Comparison of ENCODE assay signal across 8 cellular contexts in the genomic region with DNA sequence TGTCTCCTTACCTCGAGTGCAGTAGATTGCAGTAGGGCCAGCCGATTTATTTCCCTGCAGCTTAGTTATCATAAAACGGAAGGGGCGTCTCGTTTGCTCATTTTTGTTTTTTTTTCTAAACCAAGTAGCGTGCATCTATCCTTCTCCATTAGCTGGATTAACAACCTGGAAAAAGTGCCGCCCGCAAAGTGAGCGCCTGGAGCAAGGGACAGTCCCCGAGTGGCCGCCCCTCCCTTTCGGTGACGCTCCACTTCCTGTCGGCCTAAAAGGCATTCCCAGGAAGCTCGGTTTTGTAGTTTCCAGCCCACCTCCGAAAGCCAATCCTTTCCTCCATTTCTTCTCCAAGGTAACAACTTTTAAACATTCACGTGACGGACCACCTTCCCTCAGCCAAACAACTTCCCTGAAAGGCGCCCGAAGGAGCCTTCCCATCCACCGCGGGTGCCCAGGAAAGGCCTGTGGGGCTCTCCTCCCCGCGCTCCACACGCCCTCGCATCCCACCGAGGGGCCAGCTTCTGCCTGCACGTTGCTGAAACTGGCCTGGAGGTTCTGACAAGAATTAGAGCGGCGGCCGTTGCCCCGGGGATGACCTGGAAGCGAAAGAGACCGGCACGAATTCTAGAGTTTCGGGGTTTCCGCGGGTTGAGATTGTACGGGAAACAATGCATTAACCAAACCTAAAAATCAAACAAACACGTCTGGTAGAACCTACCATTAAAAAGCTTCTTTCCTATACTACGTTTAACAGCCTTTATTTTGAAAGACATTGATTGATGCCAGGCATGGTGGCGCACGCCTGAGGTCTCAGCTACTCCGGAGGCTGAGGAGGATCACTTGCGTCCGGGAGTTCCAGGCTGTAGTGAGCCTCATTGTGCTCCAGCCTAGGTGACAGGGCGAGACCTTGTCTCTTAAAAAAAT. TPM values are rescaled to one million over a fixed set of nuclear protein-coding genes. Genes with fewer than 3 reads are reported as not detected.
DNase-seq lines count a peak whose midpoint lies in the region; ATAC-seq and TF ChIP-seq lines count a peak whose summit lies in the region.

A gene with protein sequence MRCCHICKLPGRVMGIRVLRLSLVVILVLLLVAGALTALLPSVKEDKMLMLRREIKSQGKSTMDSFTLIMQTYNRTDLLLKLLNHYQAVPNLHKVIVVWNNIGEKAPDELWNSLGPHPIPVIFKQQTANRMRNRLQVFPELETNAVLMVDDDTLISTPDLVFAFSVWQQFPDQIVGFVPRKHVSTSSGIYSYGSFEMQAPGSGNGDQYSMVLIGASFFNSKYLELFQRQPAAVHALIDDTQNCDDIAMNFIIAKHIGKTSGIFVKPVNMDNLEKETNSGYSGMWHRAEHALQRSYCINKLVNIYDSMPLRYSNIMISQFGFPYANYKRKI (minus strand): TSS at position 221 of the 918 bp plus-strand sequence. CDS start 6,085 bp downstream, outside the sequence.

- H3K4me3 Mint-ChIP-seq in activated B cell treated with CpG ODN at 0.5 μM for 24 hours, result peak within 1 kb of the TSS; percentile 98

- CTCF ChIA-PET in AG04449 (lab: Yijun Ruan, JAX), result interaction anchor here (0.9 to 2.1 kb wide), 9 partner anchors 8 to 436 kb away, joined by 3 to 8 read pairs (median 4); no protein-coding TSS in a partner anchor
- CTCF ChIA-PET in activated B cell treated with CpG ODN at 0.5 μM for 24 hours (lab: Charles Lee), result interaction anchor here (0.6 to 2.6 kb wide), 4 partner anchors 14 to 463 kb away, joined by 3 to 10 read pairs (median 4); no protein-coding TSS in a partner anchor

- H3K9me3 ChIP-seq in spleen, result peaks cover 0 to 12% (median 10%) of the 10 kb centered on the region in 8 donors

- H3K36me3 ChIP-seq in spleen, result peaks cover 0 to 23% (median 10%) of the 10 kb centered on the region in 6 donors

- H3K4me1 Mint-ChIP-seq in activated B cell treated with CpG ODN at 0.5 μM for 24 hours, result peaks cover 29% of the 10 kb centered on the region

- TF ChIP-seq POLR2A in spleen (IDR thresholded peaks at IDR 0.05), result no peak

- WGBS in spleen, 5 donors, result 0 to 1% (median 0%) methylated on average over 44 to 47 of the region's 47 CpGs

- H3K27me3 ChIP-seq in spleen (replicated peaks in 1 of 7), result no peaks in the 10 kb centered on the region

- H3K27me3 Mint-ChIP-seq in activated B cell treated with CpG ODN at 0.5 μM for 24 hours, result no peaks in the 10 kb centered on the region

- DNase-seq in AG04449 (ENCODE audit: low read depth, low spot score) (no peak), NCI-H2196 (lab: John Stamatoyannopoulos, UW; ENCODE audit: unreplicated experiment) (peak; percentile 79), activated B cell treated with CpG ODN at 0.5 μM for 24 hours (peak; percentile 46), inferior parietal cortex (ENCODE audit: extremely low spot score) (peak; percentile 85), spleen (peak; percentile 93)
- peak; percentile 50 for DNase-seq in central memory CD4-positive, alpha-beta T cell

- intact Hi-C loops in activated B cell treated with CpG ODN at 0.5 μM for 24 hours (cut with micrococcal nuclease) (loop anchor here (1.0 to 5.0 kb wide), 3 partner anchors 512 to 857 kb away; partner anchors contain the start of gene DBT), spleen (cut with DNase I; ENCODE audit: low total_unique reads) (no loop called here)

- peak within 1 kb of the TSS; percentile 89 for H3K4me3 ChIP-seq in AG04449 (ENCODE audit: low read depth, low read length)
- H3K4me3 ChIP-seq in spleen, result peak within 1 kb of the TSS; percentile 80 to 98 (median 87)

- H3K27ac ChIP-seq in spleen, result peak within 1 kb of the TSS; percentile 90 to 95 (median 94)

- peaks cover 43% of the 10 kb centered on the region for H3K36me3 Mint-ChIP-seq in activated B cell treated with CpG ODN at 0.5 μM for 24 hours (ENCODE audit: low read depth)

- H3K4me1 ChIP-seq in spleen, result peaks cover 15 to 56% (median 37%) of the 10 kb centered on the region in 6 donors

- no peak for TF ChIP-seq CTCF in AG04449 (IDR thresholded peaks at IDR 0.05; ENCODE audit: insufficient read depth, low read length, missing control alignments)
- no peak for TF ChIP-seq CTCF in activated B cell treated with CpG ODN at 0.5 μM for 24 hours (IDR thresholded peaks at IDR 0.05)
- TF ChIP-seq CTCF in spleen (IDR thresholded peaks at IDR 0.05 in 8 of 11, conservative IDR thresholded peaks at IDR 0.05 in 3 of 11), result no peak

- H3K9me3 Mint-ChIP-seq in activated B cell treated with CpG ODN at 0.5 μM for 24 hours, result peaks cover 8% of the 10 kb centered on the region

- peak within 1 kb of the TSS; percentile 95 for H3K27ac Mint-ChIP-seq in activated B cell treated with CpG ODN at 0.5 μM for 24 hours

- POLR2A ChIA-PET in AG04449 (lab: Yijun Ruan, JAX) (interaction anchor here (0.6 kb wide), 1 partner anchor 47 kb away, joined by 3 read pairs; no protein-coding TSS in a partner anchor), activated B cell treated with CpG ODN at 0.5 μM for 24 hours (lab: Charles Lee) (interaction anchor here (0.6 to 2.9 kb wide), 17 partner anchors 8 to 1088 kb away, joined by 3 to 18 read pairs (median 5); partner anchors contain the start of genes AGL, CDC14A, RTCA and S1PR1)

- peak; percentile 41 for ATAC-seq in GM18868 (IDR thresholded peaks at IDR 0.05; ENCODE audit: unreplicated experiment)
- peak; percentile 42 for ATAC-seq in HG03135 (IDR thresholded peaks at IDR 0.05; ENCODE audit: unreplicated experiment)
- peak; percentile 20 for ATAC-seq in activated B cell treated with CpG ODN at 0.5 μM for 24 hours (ENCODE audit: low read depth)

RNA-seq across cellular contexts. Expression of the gene that starts here (rescaled TPM):
- total RNA-seq in activated B cell treated with CpG ODN at 0.5 μM for 24 hours, result 3.7 and 4.8 TPM in 2 replicates
- total RNA-seq in spleen, result 10 to 100 TPM in 2 of 7 donors, 1 to 10 TPM in 5; 5.9 to 14.1 (median 8.8) TPM
- polyA plus RNA-seq in spleen, result 1 to 10 TPM; 5.0 to 6.3 (median 5.4) TPM
